Comparison of ENCODE assay signal across 17 cellular contexts in the genomic region with DNA sequence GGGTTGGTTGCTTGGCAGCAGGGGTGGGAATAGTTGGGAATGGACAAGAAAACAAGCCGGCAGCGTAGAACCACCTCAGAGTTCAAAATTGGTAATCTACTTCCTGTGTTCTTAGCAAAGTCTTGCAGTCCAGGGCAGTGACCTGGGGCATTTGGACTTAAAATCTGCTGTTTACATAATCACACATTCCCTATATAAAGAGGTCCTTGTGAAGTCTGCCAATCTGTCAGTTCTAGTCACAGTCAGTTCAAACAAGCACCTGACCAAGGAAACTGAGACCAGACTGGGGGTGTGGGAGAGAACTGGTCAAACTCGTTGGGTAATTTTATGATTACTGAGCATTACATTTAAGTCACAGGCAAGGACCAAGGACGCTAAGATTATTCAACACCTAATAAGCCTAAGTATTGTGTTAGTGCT.
DNase-seq lines count a peak whose midpoint lies in the region; ATAC-seq, FAIRE-seq and TF ChIP-seq lines count a peak whose summit lies in the region.
"Had no signal": no experiment of that assay in that cellular context is flagged by ENCODE, and none has a peak within 500 bp of the region (broad histone marks: within the 10 kb centered on the region; RNA-seq: fewer than 3 reads in every experiment).

No MANE protein-coding gene starts in this region.

- DNase-seq in A549 (ENCODE audit: low read depth in 1 of 2, low spot score in 1 of 2) (no peak), WTC11 (ENCODE audit: low spot score) (no peak), left cardiac atrium (peak; percentile 44), ovary (peak in 1 of 5 donors; percentile 15), DMS79 treated with DMSO at 0.1 percent for 48 hours (lab: John Stamatoyannopoulos, UW) (no peak), ACHN (no peak), HUDEP-2 (lab: John Stamatoyannopoulos, UW; ENCODE audit: unreplicated experiment in 76 of 76) (no peak)
- DNase-seq in stimulated activated CD4-positive, alpha-beta T cell treated with anti-CD3 and anti-CD28 coated beads, Interleukin-4, amount 100 ng/mL, for 1 hour, result no peak
- DNase-seq: activated CD8-positive, alpha-beta T cell treated with anti-CD3 and anti-CD28 coated beads, Interleukin-2, amount 10 ng/mL, durations not matched to agents 7 days and 5 days; activated gamma-delta T cell; DND-41; H9; NCI-H1092 had no signal

- peak overlapping the region; percentile 66; the same call in 2 of the 3 replicates for H3K4me2 ChIP-seq in A549

- no peak for TF ChIP-seq POLR2A in A549 (IDR thresholded peaks at IDR 0.05; ENCODE audit: low read length)
- TF ChIP-seq POLR2A in ovary (IDR thresholded peaks at IDR 0.05), result no peak

- TF ChIP-seq EP300 in A549 (IDR thresholded peaks at IDR 0.05), result no peak
- TF ChIP-seq EP300 in ovary (IDR thresholded peaks at IDR 0.05), result no peak

- no peaks in the 10 kb centered on the region for H3K9me3 Mint-ChIP-seq in WTC11
- H3K9me3 Mint-ChIP-seq: H9 had no signal

- no peak for FAIRE-seq in A549 (lab: Jason Lieb, UNC)
- FAIRE-seq: GM12892 had no signal

- H3K36me3 Mint-ChIP-seq in WTC11, result no peaks in the 10 kb centered on the region

- ATAC-seq in A549, result no peak; a peak in 1 of 6 replicates
- no peak for ATAC-seq in WTC11
- peak in 1 of 2 donors; percentile 50 for ATAC-seq in left cardiac atrium
- ATAC-seq: activated CD8-positive, alpha-beta T cell treated with anti-CD3 and anti-CD28 coated beads, Interleukin-2, amount 10 ng/mL, durations not matched to agents 7 days and 5 days had no signal

- intact Hi-C loops in left cardiac atrium (cut with DNase I) (no loop called here), ovary (cut with DNase I) (no loop called here)

- peak overlapping the region in 1 of 2 experiments; percentile 45; a peak in 1 of 6 replicates for H3K27ac ChIP-seq in A549
- peak overlapping the region; percentile 9 to 74 for H3K27ac ChIP-seq in ovary
- H3K27ac ChIP-seq: vagina had no signal

- H3K4me1 ChIP-seq in A549 (peaks cover 47% of the 10 kb centered on the region), ovary (ENCODE audit: insufficient read depth) (peaks cover 27% of the 10 kb centered on the region)

- POLR2A ChIA-PET in A549 (lab: Yijun Ruan, JAX) (no interaction called here), WTC11 (lab: Charles Lee) (no interaction called here)

- peaks cover 7% of the 10 kb centered on the region for H3K4me1 Mint-ChIP-seq in WTC11

- TF ChIP-seq CTCF in A549 (IDR thresholded peaks at IDR 0.05), result no peak
- TF ChIP-seq CTCF in WTC11 (IDR thresholded peaks at IDR 0.05), result no peak
- no peak for TF ChIP-seq CTCF in ovary (IDR thresholded peaks at IDR 0.05)

- WGBS in A549 (ENCODE audit: missing lambda C conversion rate), result 72% methylated on average over 4 of the region's 4 CpGs
- WGBS in ovary, 3 donors, result 28 to 52% (median 31%) methylated on average over 4 of the region's 4 CpGs

- H3K27ac Mint-ChIP-seq in WTC11, result no peak overlapping the region
- H3K27ac Mint-ChIP-seq: activated CD8-positive, alpha-beta T cell treated with anti-CD3 and anti-CD28 coated beads, Interleukin-2, amount 10 ng/mL, durations not matched to agents 7 days and 5 days; H9 had no signal

- no peaks in the 10 kb centered on the region; the same call in 1 of the 2 replicates for H3K27me3 Mint-ChIP-seq in WTC11 (ENCODE audit: low read depth)

- TF ChIP-seq RAD21 in A549 (conservative IDR thresholded peaks at IDR 0.05 in 1 of 2, IDR thresholded peaks at IDR 0.05 in 1 of 2), result no peak

- no peaks in the 10 kb centered on the region for H3K36me3 ChIP-seq in ovary
- H3K36me3 ChIP-seq: cardiac muscle cell, vagina had no signal

- CTCF ChIA-PET in A549 (lab: Yijun Ruan, JAX) (no interaction called here), WTC11 (lab: Charles Lee) (interaction anchor here (1.0 kb wide), 1 partner anchor 94 kb away, joined by 4 read pairs; no protein-coding TSS in a partner anchor)

- no peak overlapping the region for H3K4me3 ChIP-seq in A549
- H3K4me3 ChIP-seq in ovary, result no peak overlapping the region
- H3K4me3 ChIP-seq: cardiac muscle cell, vagina had no signal

- in situ Hi-C loops in ACHN (cut with HindIII; ENCODE audit: low pct_ligation_motif_present, low pct_unique_long_range_greater_than_20kb, low sequenced_read_pairs), result no loop called here

- H3K4me3 Mint-ChIP-seq in WTC11, result no peak overlapping the region
- H3K4me3 Mint-ChIP-seq: activated CD8-positive, alpha-beta T cell treated with anti-CD3 and anti-CD28 coated beads, Interleukin-2, amount 10 ng/mL, durations not matched to agents 7 days and 5 days; H9; neural crest cell had no signal

- no peaks in the 10 kb centered on the region for H3K9me3 ChIP-seq in A549
- no peaks in the 10 kb centered on the region for H3K9me3 ChIP-seq in ovary
- H3K9me3 ChIP-seq: vagina had no signal

- H3K27me3 ChIP-seq in ovary, result no peaks in the 10 kb centered on the region
- H3K27me3 ChIP-seq: cardiac muscle cell, vagina had no signal

TF ChIP-seq in A549, 52 proteins besides CTCF, POLR2A, EP300 and RAD21:
- no peak for TF ChIP-seq HOXB13 (CRISPR knock-in tag; IDR thresholded peaks at IDR 0.05; ENCODE audit: low read depth)
- no peak for TF ChIP-seq FOSB (CRISPR knock-in tag; IDR thresholded peaks at IDR 0.05)
- TF ChIP-seq GATA3 (IDR thresholded peaks at IDR 0.05; ENCODE audit: borderline replicate concordance), result no peak

TF ChIP-seq in WTC11, 78 proteins besides CTCF, POLR2A, EP300 and RAD21:
- TF ChIP-seq GTF2I (CRISPR knock-in tag; conservative IDR thresholded peaks at IDR 0.05) (no peak), GABPB1 (CRISPR knock-in tag; IDR thresholded peaks at IDR 0.05) (0 out of 2 replicates have a peak, but pooled peaks have one; percentile 25)
